8 cellular contexts compared by ENCODE assay signal in the genomic region with DNA sequence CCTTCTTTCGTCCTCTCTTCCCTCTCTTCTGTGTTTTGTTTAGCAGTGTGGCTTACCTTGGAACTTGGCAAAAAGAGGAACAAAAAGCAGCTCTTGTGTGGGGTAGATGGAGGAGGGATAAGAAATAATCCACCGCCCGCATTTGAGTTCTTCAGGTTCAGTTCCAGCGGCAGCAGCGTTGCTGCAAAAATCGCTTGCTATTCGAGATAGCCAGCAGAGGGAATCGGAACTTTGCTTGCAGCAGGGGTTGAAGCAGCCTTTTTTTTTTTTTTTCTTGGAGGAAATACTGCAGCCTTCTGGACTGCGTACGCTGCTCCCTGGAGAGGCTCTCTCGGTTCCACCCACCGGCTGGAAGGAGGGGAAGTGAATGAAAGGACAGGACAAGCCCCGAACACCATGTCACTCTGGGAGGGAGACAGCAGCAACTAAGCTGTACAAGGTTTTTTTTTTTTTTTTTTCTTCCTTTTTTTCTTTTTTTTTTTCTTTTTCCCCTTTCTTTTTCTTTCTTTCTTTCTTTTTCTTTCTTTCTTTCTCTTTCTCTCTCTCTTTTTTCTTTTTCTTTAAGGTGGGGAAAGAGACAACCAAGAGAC. TPM values are rescaled to one million over a fixed set of nuclear protein-coding genes. Genes with fewer than 3 reads are reported as not detected.
DNase-seq lines count a peak whose midpoint lies in the region; ATAC-seq and TF ChIP-seq lines count a peak whose summit lies in the region.

Gene RBMS3, plus strand, starts transcription at position 397 of the 590 bp plus-strand sequence.

- DNase-seq in SK-MEL-5 (ENCODE audit: low read depth, low spot score) (peak; percentile 95), dorsolateral prefrontal cortex (peak in 9 of 10 donors; percentile 4 to 58 (median 47)), spleen (peak; percentile 81), SHP77 treated with DMSO at 0.1 percent for 48 hours (lab: John Stamatoyannopoulos, UW) (no peak)

- peak within 1 kb of the TSS; percentile 60 for H3K27ac ChIP-seq in BLaER1
- peak within 1 kb of the TSS in 55 of 59 donors; percentile 5 to 85 (median 63) for H3K27ac ChIP-seq in dorsolateral prefrontal cortex
- H3K27ac ChIP-seq in layer of hippocampus (ENCODE audit: low read depth, low read length) = peak within 1 kb of the TSS; percentile 46
- H3K27ac ChIP-seq in spleen = peak within 1 kb of the TSS; percentile 58 to 86 (median 78)

- in situ Hi-C loops in SK-MEL-5 (cut with HindIII; ENCODE audit: low pct_unique_long_range_greater_than_20kb, low sequenced_read_pairs) = no loop called here

- ATAC-seq in GM18498 (IDR thresholded peaks at IDR 0.05; ENCODE audit: unreplicated experiment) (peak; percentile 49), HG03354 (IDR thresholded peaks at IDR 0.05; ENCODE audit: poor library complexity, severe bottlenecking, unreplicated experiment) (peak; percentile 45)

- intact Hi-C loops in dorsolateral prefrontal cortex (cut with DNase I) = no loop called here
- intact Hi-C loops in spleen (cut with DNase I; ENCODE audit: low total_unique reads) = no loop called here

- H3K4me3 ChIP-seq in BLaER1 (peak within 1 kb of the TSS; percentile 71), dorsolateral prefrontal cortex (peak within 1 kb of the TSS; percentile 32 to 74 (median 57)), spleen (peak within 1 kb of the TSS; percentile 16 to 74 (median 40))

- H3K4me1 ChIP-seq in BLaER1 (peaks cover 46% of the 10 kb centered on the region), spleen (peaks cover 0 to 25% (median 9%) of the 10 kb centered on the region in 6 donors)

- no peaks in the 10 kb centered on the region for H3K27me3 ChIP-seq in BLaER1
- H3K27me3 ChIP-seq in dorsolateral prefrontal cortex = peaks cover 0 to 12% (median 0%) of the 10 kb centered on the region in 45 donors
- no peaks in the 10 kb centered on the region for H3K27me3 ChIP-seq in layer of hippocampus (ENCODE audit: control insufficient read depth, insufficient read depth, low read length)
- H3K27me3 ChIP-seq in spleen (replicated peaks in 1 of 7) = no peaks in the 10 kb centered on the region

- TF ChIP-seq CTCF in dorsolateral prefrontal cortex (IDR thresholded peaks at IDR 0.05 in 54 of 56, conservative IDR thresholded peaks at IDR 0.05 in 2 of 56; ENCODE audit: low read depth in 1 of 56, partially characterized antibody in 56 of 56) (peak in 47 of 56 donors; percentile 0 to 54 (median 37)), spleen (IDR thresholded peaks at IDR 0.05 in 8 of 11, conservative IDR thresholded peaks at IDR 0.05 in 3 of 11) (peak in 8 of 11 experiments; percentile 15 to 48 (median 35))

- no peaks in the 10 kb centered on the region for H4K20me1 ChIP-seq in BLaER1

- peak within 1 kb of the TSS; percentile 95 for H3K4me2 ChIP-seq in BLaER1

- H3K9me3 ChIP-seq in BLaER1 = no peaks in the 10 kb centered on the region
- no peaks in the 10 kb centered on the region for H3K9me3 ChIP-seq in spleen

- TF ChIP-seq POLR2A in spleen (IDR thresholded peaks at IDR 0.05) = peak in 1 of 3 donors; percentile 12

- 0 to 3% (median 1%) methylated on average over 13 of the region's 13 CpGs for WGBS in spleen, 5 donors

- H3K9ac ChIP-seq in BLaER1 = peak within 1 kb of the TSS; percentile 76

- H3K36me3 ChIP-seq in BLaER1 = no peaks in the 10 kb centered on the region
- H3K36me3 ChIP-seq in spleen = no peaks in the 10 kb centered on the region

RNA-seq across cellular contexts. Expression of gene RBMS3, which starts in this region (rescaled TPM):
- 5.9 and 7.5 TPM in 2 replicates for total RNA-seq in SK-MEL-5 (2014; rRNA removed; shearing (Covaris generic))
- 1.9 and 2.8 TPM in 2 replicates for polyA plus RNA-seq in SK-MEL-5 (2015; cell fraction: cytosol; rRNA removed)
- 7.0 and 8.3 TPM in 2 replicates for polyA plus RNA-seq in SK-MEL-5 (2015; cell fraction: nucleus; rRNA removed)
- total RNA-seq in dorsolateral prefrontal cortex = 10 to 100 TPM in 119 of 120 experiments, 1 to 10 TPM in 1; 9.7 to 55.2 (median 23.0) TPM
- total RNA-seq in spleen = 10 to 100 TPM; 34.7 to 81.9 (median 58.1) TPM
- polyA plus RNA-seq in spleen = 1 to 10 TPM; 2.6 to 8.8 (median 5.1) TPM
